Comparison of ENCODE assay signal across 8 cellular contexts in the genomic region with DNA sequence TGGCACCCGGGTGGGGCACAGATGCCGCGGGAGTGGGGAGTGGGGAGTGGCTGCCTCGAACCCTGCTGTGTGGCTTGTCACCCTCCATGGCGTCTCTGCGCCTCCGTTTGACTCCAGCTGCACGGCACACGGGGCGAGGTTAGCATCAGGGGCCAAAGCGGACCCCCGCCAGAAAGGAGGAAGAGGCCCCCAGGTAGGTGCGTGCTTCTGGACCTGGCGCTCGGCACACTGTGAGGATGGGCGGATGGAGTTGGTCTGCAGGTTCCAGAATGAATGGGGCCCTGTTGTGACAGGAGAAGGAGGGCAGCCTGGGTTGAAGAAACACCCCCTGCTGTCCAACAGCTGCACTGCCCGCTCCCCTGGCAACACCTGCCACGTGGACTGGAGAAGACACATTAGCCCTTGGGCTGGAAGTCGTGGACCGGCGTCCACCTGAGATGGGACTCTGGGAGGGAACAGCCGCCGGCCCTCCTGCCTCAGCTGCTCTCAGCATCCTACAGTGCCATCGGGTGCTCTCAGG. TPM values are rescaled to one million over a fixed set of nuclear protein-coding genes. Genes with fewer than 3 reads are reported as not detected.
DNase-seq lines count a peak whose midpoint lies in the region; ATAC-seq and TF ChIP-seq lines count a peak whose summit lies in the region.

No MANE protein-coding gene starts in this region.

- H3K9me3 ChIP-seq in HEK293 (ENCODE audit: control insufficient read depth, insufficient read depth, low read depth, low read length), result no peaks in the 10 kb centered on the region
- no peaks in the 10 kb centered on the region for H3K9me3 ChIP-seq in neural progenitor cell (ENCODE audit: low read depth)

- H3K4me1 ChIP-seq in HEK293 (ENCODE audit: control insufficient read depth, insufficient read depth, low read length) (peaks cover 10% of the 10 kb centered on the region), neural progenitor cell (peaks cover 37% of the 10 kb centered on the region)

- H3K9me3 Mint-ChIP-seq in MCF 10A (ENCODE audit: unreplicated experiment) (no peaks in the 10 kb centered on the region), neural progenitor cell (no peaks in the 10 kb centered on the region)

- H3K27me3 Mint-ChIP-seq in MCF 10A (ENCODE audit: insufficient read depth, unreplicated experiment) (no peaks in the 10 kb centered on the region), neural progenitor cell (ENCODE audit: insufficient read depth, low read depth) (peaks cover 8% of the 10 kb centered on the region)

- intact Hi-C loops in MCF 10A (cut with micrococcal nuclease), result no loop called here
- intact Hi-C loops in dorsolateral prefrontal cortex (cut with DNase I), result loop anchor here in 1 of 2 donors (10.0 kb wide), 1 partner anchor 47 kb away; no protein-coding TSS in a partner anchor

- ATAC-seq in HG03520 (IDR thresholded peaks at IDR 0.05; ENCODE audit: unreplicated experiment), result no peak

- H3K27ac Mint-ChIP-seq in MCF 10A (ENCODE audit: low read depth, unreplicated experiment), result peak overlapping the region; percentile 86
- H3K27ac Mint-ChIP-seq in neural progenitor cell, result no peak overlapping the region

- no TSS peak for BruUV-seq in MCF 10A (replicated peaks; lab: Mats Ljungman, UMichigan)

- peaks cover 37% of the 10 kb centered on the region for H3F3A ChIP-seq in neural progenitor cell (ENCODE audit: low read depth)

- H3K36me3 ChIP-seq in HEK293 (ENCODE audit: control insufficient read depth in 2 of 2, insufficient read depth in 1 of 2, low read length in 2 of 2), result peaks cover 0 to 6% of the 10 kb centered on the region in 2 experiments; a peak in 2 of 3 replicates
- H3K36me3 ChIP-seq in neural progenitor cell, result no peaks in the 10 kb centered on the region

- POLR2A ChIA-PET in HEK293 (lab: Yijun Ruan, JAX), result interaction anchor here (1.0 to 2.2 kb wide), 3 partner anchors 25 to 148 kb away, joined by 3 to 5 read pairs (median 3); no protein-coding TSS in a partner anchor
- POLR2A ChIA-PET in MCF 10A (lab: Yijun Ruan, JAX), result interaction anchor here (0.6 to 7.0 kb wide), 5 partner anchors 9 to 412 kb away, joined by 3 to 62 read pairs (median 3); a partner anchor contains a TSS

- H3K36me3 Mint-ChIP-seq in MCF 10A (ENCODE audit: insufficient read depth, unreplicated experiment), result peaks cover 31% of the 10 kb centered on the region
- H3K36me3 Mint-ChIP-seq in neural progenitor cell, result peaks cover 6% of the 10 kb centered on the region

- H3K4me1 Mint-ChIP-seq in MCF 10A (ENCODE audit: insufficient read depth, unreplicated experiment), result peaks cover 17% of the 10 kb centered on the region
- H3K4me1 Mint-ChIP-seq in neural progenitor cell, result peaks cover 39% of the 10 kb centered on the region

- no peak overlapping the region for H3K4me2 ChIP-seq in neural progenitor cell

- H3K27me3 ChIP-seq in neural progenitor cell (no peaks in the 10 kb centered on the region), dorsolateral prefrontal cortex (no peaks in the 10 kb centered on the region)

- H2AFZ ChIP-seq in neural progenitor cell (replicated peaks), result no peak overlapping the region

- peak; percentile 50 for DNase-seq in COR-L47 (lab: John Stamatoyannopoulos, UW)
- DNase-seq in MCF 10A (ENCODE audit: unreplicated experiment), result no peak
- no peak for DNase-seq in neural progenitor cell (ENCODE audit: low spot score)
- DNase-seq in dorsolateral prefrontal cortex, result no peak
- DNase-seq in effector CD8-positive, alpha-beta T cell (lab: John Stamatoyannopoulos, UW), result no peak
- DNase-seq in hippocampal formation (lab: John Stamatoyannopoulos, UW), result no peak

- H3K9ac ChIP-seq in neural progenitor cell, result no peak overlapping the region

- TF ChIP-seq CTCF in HEK293 (tag by site-specific recombination; IDR thresholded peaks at IDR 0.05), result peak; percentile 54
- no peak for TF ChIP-seq CTCF in MCF 10A (IDR thresholded peaks at IDR 0.05; ENCODE audit: unreplicated experiment)
- peak; percentile 33 for TF ChIP-seq CTCF in neural progenitor cell (IDR thresholded peaks at IDR 0.05)
- TF ChIP-seq CTCF in dorsolateral prefrontal cortex (IDR thresholded peaks at IDR 0.05 in 54 of 56, conservative IDR thresholded peaks at IDR 0.05 in 2 of 56; ENCODE audit: low read depth in 1 of 56, partially characterized antibody in 56 of 56), result peak in 6 of 56 donors; percentile 5 to 30 (median 10)

- H3K4me3 Mint-ChIP-seq in MCF 10A (ENCODE audit: unreplicated experiment) (no peak overlapping the region), neural progenitor cell (no peak overlapping the region)

- CTCF ChIA-PET in HEK293 (lab: Yijun Ruan, JAX), result interaction anchor here (0.6 to 1.3 kb wide), 3 partner anchors 17 to 1024 kb away, joined by 3 to 4 read pairs (median 3); no protein-coding TSS in a partner anchor
- CTCF ChIA-PET in MCF 10A (lab: Yijun Ruan, JAX), result interaction anchor here (1.7 kb wide), 1 partner anchor 45 kb away, joined by 10 read pairs; no protein-coding TSS in a partner anchor

- no peak overlapping the region for H3K27ac ChIP-seq in HEK293 (ENCODE audit: extremely low read depth, low read depth, low read length)
- H3K27ac ChIP-seq in neural progenitor cell, result no peak overlapping the region
- H3K27ac ChIP-seq in dorsolateral prefrontal cortex, result peak overlapping the region in 21 of 59 donors; percentile 23 to 83 (median 65)

- H4K20me1 ChIP-seq in neural progenitor cell (ENCODE audit: low read depth), result no peaks in the 10 kb centered on the region

- H3K4me3 ChIP-seq in HEK293 (ENCODE audit: low read depth, low read length), result no peak overlapping the region
- H3K4me3 ChIP-seq in neural progenitor cell, result no peak overlapping the region
- no peak overlapping the region for H3K4me3 ChIP-seq in dorsolateral prefrontal cortex

- no peaks in the 10 kb centered on the region for H3K79me2 ChIP-seq in neural progenitor cell (ENCODE audit: low read depth)

TF ChIP-seq in HEK293, 187 proteins besides CTCF, POLR2A, EP300 and RAD21:
- TF ChIP-seq ZNF132 (tag by site-specific recombination; IDR thresholded peaks at IDR 0.05; ENCODE audit: borderline replicate concordance) (no peak), ZNF623 (tag by site-specific recombination; IDR thresholded peaks at IDR 0.05) (no peak), ZNF768 (tag by site-specific recombination; IDR thresholded peaks at IDR 0.05) (peak; percentile 66; the same call in 1 of the 2 replicates), ZNF596 (tag by site-specific recombination; IDR thresholded peaks at IDR 0.05) (no peak), ZNF701 (tag by site-specific recombination; IDR thresholded peaks at IDR 0.05) (no peak)
- TF ChIP-seq, protein P1, sequence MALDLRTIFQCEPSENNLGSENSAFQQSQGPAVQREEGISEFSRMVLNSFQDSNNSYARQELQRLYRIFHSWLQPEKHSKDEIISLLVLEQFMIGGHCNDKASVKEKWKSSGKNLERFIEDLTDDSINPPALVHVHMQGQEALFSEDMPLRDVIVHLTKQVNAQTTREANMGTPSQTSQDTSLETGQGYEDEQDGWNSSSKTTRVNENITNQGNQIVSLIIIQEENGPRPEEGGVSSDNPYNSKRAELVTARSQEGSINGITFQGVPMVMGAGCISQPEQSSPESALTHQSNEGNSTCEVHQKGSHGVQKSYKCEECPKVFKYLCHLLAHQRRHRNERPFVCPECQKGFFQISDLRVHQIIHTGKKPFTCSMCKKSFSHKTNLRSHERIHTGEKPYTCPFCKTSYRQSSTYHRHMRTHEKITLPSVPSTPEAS (tag by site-specific recombination; IDR thresholded peaks at IDR 0.05), result no peak
- TF ChIP-seq, protein P2, sequence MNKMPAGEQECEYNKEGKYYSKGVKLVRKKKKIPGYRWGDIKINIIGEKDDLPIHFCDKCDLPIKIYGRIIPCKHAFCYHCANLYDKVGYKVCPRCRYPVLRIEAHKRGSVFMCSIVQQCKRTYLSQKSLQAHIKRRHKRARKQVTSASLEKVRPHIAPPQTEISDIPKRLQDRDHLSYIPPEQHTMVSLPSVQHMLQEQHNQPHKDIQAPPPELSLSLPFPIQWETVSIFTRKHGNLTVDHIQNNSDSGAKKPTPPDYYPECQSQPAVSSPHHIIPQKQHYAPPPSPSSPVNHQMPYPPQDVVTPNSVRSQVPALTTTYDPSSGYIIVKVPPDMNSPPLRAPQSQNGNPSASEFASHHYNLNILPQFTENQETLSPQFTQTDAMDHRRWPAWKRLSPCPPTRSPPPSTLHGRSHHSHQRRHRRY (tag by site-specific recombination; IDR thresholded peaks at IDR 0.05), result no peak

RNA-seq across cellular contexts. Expression of a gene that starts 9.4 kb away (rescaled TPM):
- total RNA-seq in MCF 10A (2022) (114 and 120 TPM in 2 replicates), neural progenitor cell (ENCODE audit: low replicate concordance) (77.9 and 266 TPM in 2 replicates), dorsolateral prefrontal cortex (100 to 1,000 TPM; 137 to 275 (median 201) TPM)

RNA-seq across cellular contexts. Expression of a gene that starts 41.8 kb away (rescaled TPM):
- total RNA-seq in MCF 10A (2022), result 116 and 123 TPM in 2 replicates
- 54.5 and 76.6 TPM in 2 replicates for total RNA-seq in neural progenitor cell (ENCODE audit: low replicate concordance)
- total RNA-seq in dorsolateral prefrontal cortex, result 10 to 100 TPM; 45.3 to 89.4 (median 63.0) TPM

RNA-seq across cellular contexts. Expression of a gene that starts 55.7 kb away (rescaled TPM):
- total RNA-seq in MCF 10A (2022) (96.6 and 100 TPM in 2 replicates), neural progenitor cell (ENCODE audit: low replicate concordance) (86.6 and 174 TPM in 2 replicates), dorsolateral prefrontal cortex (100 to 1,000 TPM in 61 of 120 experiments, 10 to 100 TPM in 59; 72.9 to 147 (median 100) TPM)

RNA-seq across cellular contexts. Expression of a gene that starts 55.8 kb away (rescaled TPM):
- total RNA-seq in MCF 10A (2022) (37.9 and 38.0 TPM in 2 replicates), neural progenitor cell (ENCODE audit: low replicate concordance) (13.6 and 41.0 TPM in 2 replicates), dorsolateral prefrontal cortex (10 to 100 TPM; 22.3 to 73.4 (median 36.6) TPM)
